Comparison of ENCODE assay signal across 12 cellular contexts in genomic region chr9:129435272-129435671, GRCh38.
"Had no signal": no experiment of that assay in that cellular context is flagged by ENCODE, and none has a peak within 500 bp of the region (broad histone marks: within the 10 kb centered on the region; RNA-seq: fewer than 3 reads in every experiment).

No MANE protein-coding gene starts in this region.

- DNase-seq: activated gamma-delta T cell; activated T-cell treated with anti-CD3 and anti-CD28 coated beads, Interleukin-2, amount 50 U/mL, for 1 hour; central memory CD4-positive, alpha-beta T cell; effector CD4-positive, alpha-beta T cell; heart right ventricle; left lung; nucleus accumbens; right cardiac atrium; small intestine; tibial artery had no signal

- H3K27ac Mint-ChIP-seq: memory B cell had no signal

- H3K36me3 ChIP-seq: heart right ventricle, left lung, tibial artery had no signal

- H3K4me3 ChIP-seq: coronary artery, heart right ventricle, left lung, tibial artery had no signal

- H3K27me3 ChIP-seq: tibial artery had no signal

- H3K4me3 Mint-ChIP-seq: memory B cell had no signal

- H3K36me3 Mint-ChIP-seq: memory B cell had no signal

- ATAC-seq: heart right ventricle, left lung, right cardiac atrium had no signal

- H3K27ac ChIP-seq: coronary artery, heart right ventricle, left lung had no signal

- H3K9me3 ChIP-seq: left lung, tibial artery had no signal
